ENCODE assay signal across 8 cellular contexts in genomic region chr18:49510393-49511115, GRCh38.
DNase-seq lines count a peak whose midpoint lies in the region; ATAC-seq and TF ChIP-seq lines count a peak whose summit lies in the region.

No MANE protein-coding gene starts in this region.

- DNase-seq in NCI-H1436 (lab: John Stamatoyannopoulos, UW) (peak; percentile 88), T-helper 2 cell (peak in 4 of 5 experiments; percentile 23 to 59 (median 30)), astrocyte of the spinal cord (ENCODE audit: low read depth, low spot score) (peak; percentile 45), iris pigment epithelial cell (ENCODE audit: low read depth) (peak; percentile 48), NCI-H226 (no peak)
- peak; percentile 32 for DNase-seq in stimulated activated CD4-positive, alpha-beta T cell treated with anti-CD3 and anti-CD28 coated beads, Interleukin-2, amount 100 ng/mL, for 4 hours (ENCODE audit: low read depth)

- H3K4me3 ChIP-seq in astrocyte of the spinal cord (ENCODE audit: low read depth, low read length) = no peak overlapping the region

- no peak for ATAC-seq in GM21528 (IDR thresholded peaks at IDR 0.05; ENCODE audit: low FRiP score, unreplicated experiment)

- in situ Hi-C loops in astrocyte of the spinal cord (cut with HindIII; ENCODE audit: low sequenced_read_pairs) = no loop called here

- TF ChIP-seq CTCF in GM12872 (IDR thresholded peaks at IDR 0.05; ENCODE audit: insufficient read depth, low read depth, low read length) (peak; percentile 85), astrocyte of the spinal cord (IDR thresholded peaks at IDR 0.05; ENCODE audit: low read depth, low read length) (peak; percentile 93)
